Comparison of ENCODE assay signal across 7 cellular contexts in the genomic region with DNA sequence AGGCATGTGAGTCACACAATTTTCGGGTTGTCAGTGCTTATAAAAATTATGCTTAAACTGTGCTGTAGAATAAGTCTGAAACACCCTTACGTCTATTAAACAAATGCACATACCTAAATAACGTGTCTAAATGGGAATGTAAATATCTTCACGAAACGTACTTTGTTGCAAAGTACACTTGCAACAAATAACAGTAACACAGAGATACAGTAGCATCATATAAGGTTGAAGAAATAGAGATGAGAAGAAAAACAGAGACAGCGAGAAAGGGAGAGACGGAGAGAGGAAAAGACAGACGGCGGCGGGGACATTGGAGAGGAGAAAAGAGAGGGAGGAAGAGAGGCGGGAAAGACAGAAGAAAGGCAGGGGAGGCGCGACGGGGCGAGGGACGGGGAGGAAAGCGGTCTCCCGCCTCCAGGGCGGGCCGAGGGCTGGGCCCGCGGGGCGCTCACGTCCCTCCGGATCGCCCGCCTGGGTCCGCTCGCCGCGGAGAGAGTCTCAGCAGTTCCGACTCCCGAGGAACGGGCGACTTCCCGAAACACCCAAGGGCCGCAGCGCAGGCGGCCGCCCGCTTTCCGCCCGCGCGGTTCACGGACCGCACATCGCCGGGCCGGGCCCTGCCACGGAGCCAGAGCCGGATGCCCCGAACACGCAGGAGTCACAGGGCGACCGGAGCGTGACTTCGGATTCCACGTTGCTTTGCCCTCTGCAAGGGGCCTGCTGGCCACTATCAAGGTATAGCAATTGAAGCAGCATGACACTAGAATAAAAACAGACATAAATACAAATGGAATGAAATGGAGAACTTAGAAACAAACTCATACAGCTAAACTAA.
DNase-seq lines count a peak whose midpoint lies in the region; ATAC-seq and TF ChIP-seq lines count a peak whose summit lies in the region.

No MANE protein-coding gene starts in this region.

- no peak overlapping the region for H3K27ac ChIP-seq in HUES6 (ENCODE audit: low read depth, low read length)
- H3K27ac ChIP-seq in brain microvascular endothelial cell: peak overlapping the region; percentile 4

- H3K4me1 ChIP-seq in HUES6 (ENCODE audit: control insufficient read depth, insufficient read depth, low read length): no peaks in the 10 kb centered on the region

- TF ChIP-seq CTCF in brain microvascular endothelial cell (IDR thresholded peaks at IDR 0.05; ENCODE audit: low read depth, low read length, missing control alignments): no peak

- H3K4me3 ChIP-seq in HUES6 (ENCODE audit: low read depth, low read length): peak overlapping the region; percentile 44
- peak overlapping the region; percentile 44 for H3K4me3 ChIP-seq in brain microvascular endothelial cell (ENCODE audit: low read depth, low read length)

- H3K36me3 Mint-ChIP-seq in stimulated activated effector memory CD8-positive, alpha-beta T cell treated with anti-CD3 and anti-CD28 coated beads, Interleukin-12 subunit alpha, Interleukin-12 subunit beta, amount 100 ng/mL, for 72 hours: no peaks in the 10 kb centered on the region

- H3K9me3 Mint-ChIP-seq in stimulated activated effector memory CD8-positive, alpha-beta T cell treated with anti-CD3 and anti-CD28 coated beads, Interleukin-12 subunit alpha, Interleukin-12 subunit beta, amount 100 ng/mL, for 72 hours: peaks cover 8% of the 10 kb centered on the region

- H3K27me3 ChIP-seq in HUES6 (ENCODE audit: control insufficient read depth, insufficient read depth, low read length): peaks cover 53% of the 10 kb centered on the region
- H3K27me3 ChIP-seq in brain microvascular endothelial cell (replicated peaks): no peaks in the 10 kb centered on the region

- peak overlapping the region; percentile 61 for H3K4me3 Mint-ChIP-seq in stimulated activated effector memory CD8-positive, alpha-beta T cell treated with anti-CD3 and anti-CD28 coated beads, Interleukin-12 subunit alpha, Interleukin-12 subunit beta, amount 100 ng/mL, for 72 hours

- in situ Hi-C loops in brain microvascular endothelial cell (cut with HindIII; ENCODE audit: low pct_ligation_motif_present, low sequenced_read_pairs): no loop called here

- H3K4me1 Mint-ChIP-seq in stimulated activated effector memory CD8-positive, alpha-beta T cell treated with anti-CD3 and anti-CD28 coated beads, Interleukin-12 subunit alpha, Interleukin-12 subunit beta, amount 100 ng/mL, for 72 hours: peaks cover 11% of the 10 kb centered on the region

- DNase-seq in brain microvascular endothelial cell: peak; percentile 25
- peak; percentile 49 for DNase-seq in iPS-NIHi7 (ENCODE audit: extremely low spot score)
- DNase-seq in stimulated activated effector memory CD8-positive, alpha-beta T cell treated with anti-CD3 and anti-CD28 coated beads, Interleukin-12 subunit alpha, Interleukin-12 subunit beta, amount 100 ng/mL, for 72 hours (ENCODE audit: low spot score in 2 of 2): no peak
- no peak for DNase-seq in NK-92 treated with Interleukin-12 subunit alpha and Interleukin-12 subunit beta, amount 100 ng/mL, for 24 hours (lab: John Stamatoyannopoulos, UW)
- DNase-seq in activated effector memory CD4-positive, alpha-beta T cell treated with Interleukin-2 at 50 U/mL for 16 hours: no peak
- no peak for DNase-seq in NCI-H2171 (lab: John Stamatoyannopoulos, UW)

- H3K9ac ChIP-seq in HUES6 (ENCODE audit: low read length): peak overlapping the region; percentile 11

- ATAC-seq in stimulated activated effector memory CD8-positive, alpha-beta T cell treated with anti-CD3 and anti-CD28 coated beads, Interleukin-12 subunit alpha, Interleukin-12 subunit beta, amount 100 ng/mL, for 72 hours: peak; percentile 34

- H3K36me3 ChIP-seq in HUES6 (ENCODE audit: control insufficient read depth, insufficient read depth, low read length) (no peaks in the 10 kb centered on the region), brain microvascular endothelial cell (replicated peaks) (no peaks in the 10 kb centered on the region)

- peaks cover 2% of the 10 kb centered on the region; the same call in 1 of the 2 replicates for H3K9me3 ChIP-seq in HUES6 (ENCODE audit: control insufficient read depth, insufficient read depth, low read depth, low read length)

- peak overlapping the region; percentile 18 for H3K27ac Mint-ChIP-seq in stimulated activated effector memory CD8-positive, alpha-beta T cell treated with anti-CD3 and anti-CD28 coated beads, Interleukin-12 subunit alpha, Interleukin-12 subunit beta, amount 100 ng/mL, for 72 hours

Comparison
In these comparisons a context has a peak if more than half of its experiments do, and no peak if none do; other contexts are left out.
1. DNase-seq: peak in brain microvascular endothelial cell (single experiment) and iPS-NIHi7 (single experiment); none in stimulated activated effector memory CD8-positive, alpha-beta T cell treated with anti-CD3 and anti-CD28 coated beads, Interleukin-12 subunit alpha, Interleukin-12 subunit beta, amount 100 ng/mL, for 72 hours (0 of 2), NK-92 treated with Interleukin-12 subunit alpha and Interleukin-12 subunit beta, amount 100 ng/mL, for 24 hours (single experiment), activated effector memory CD4-positive, alpha-beta T cell treated with Interleukin-2 at 50 U/mL for 16 hours (single experiment) and NCI-H2171 (single experiment).